In the genomic region with DNA sequence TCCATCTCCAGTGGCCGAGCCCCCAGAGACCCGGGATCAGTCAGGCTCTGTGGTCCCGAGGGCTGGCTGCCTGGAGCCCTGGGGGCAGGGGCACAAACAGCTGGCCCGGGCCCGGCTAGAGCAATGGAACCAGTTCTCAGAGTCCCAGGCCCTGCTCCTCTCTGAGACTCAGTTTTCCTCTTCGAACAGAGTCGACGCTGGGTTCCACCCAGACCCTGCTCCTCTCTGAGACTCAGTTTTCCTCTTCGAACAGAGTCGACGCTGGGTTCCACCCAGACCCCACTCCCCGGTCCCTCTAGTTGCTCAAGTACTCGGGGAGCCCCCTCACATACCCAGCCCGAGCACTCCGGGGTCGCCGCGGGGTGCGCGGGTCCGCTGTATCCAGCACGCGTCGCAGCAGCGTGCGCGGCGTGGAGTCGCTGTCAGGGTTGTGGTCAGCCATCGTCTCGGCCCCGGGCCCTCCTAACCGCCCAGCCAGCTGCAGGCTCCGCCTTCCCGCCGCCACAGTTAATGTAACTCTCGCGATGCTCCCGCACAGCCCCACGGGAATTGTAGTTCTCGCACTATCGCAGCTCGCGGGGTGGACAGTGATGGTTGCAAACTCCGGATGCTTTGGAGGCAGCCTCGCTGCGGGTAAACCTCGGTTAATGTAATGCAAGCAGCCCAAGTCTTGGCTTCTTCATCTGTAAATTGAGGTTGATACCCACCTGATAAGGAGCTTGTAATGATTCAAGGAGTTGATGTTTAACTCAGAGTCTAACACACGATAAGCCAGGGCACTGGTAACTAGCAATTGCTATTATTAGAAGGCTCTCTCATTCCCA, we compare ENCODE assay signal across 1 cellular context.
TF ChIP-seq lines count a peak whose summit lies in the region.

No MANE protein-coding gene starts in this region.

TF ChIP-seq in HepG2, 621 proteins besides CTCF, POLR2A, EP300 and RAD21 (continued from another document and continues in another):
- TF ChIP-seq, protein P1, sequence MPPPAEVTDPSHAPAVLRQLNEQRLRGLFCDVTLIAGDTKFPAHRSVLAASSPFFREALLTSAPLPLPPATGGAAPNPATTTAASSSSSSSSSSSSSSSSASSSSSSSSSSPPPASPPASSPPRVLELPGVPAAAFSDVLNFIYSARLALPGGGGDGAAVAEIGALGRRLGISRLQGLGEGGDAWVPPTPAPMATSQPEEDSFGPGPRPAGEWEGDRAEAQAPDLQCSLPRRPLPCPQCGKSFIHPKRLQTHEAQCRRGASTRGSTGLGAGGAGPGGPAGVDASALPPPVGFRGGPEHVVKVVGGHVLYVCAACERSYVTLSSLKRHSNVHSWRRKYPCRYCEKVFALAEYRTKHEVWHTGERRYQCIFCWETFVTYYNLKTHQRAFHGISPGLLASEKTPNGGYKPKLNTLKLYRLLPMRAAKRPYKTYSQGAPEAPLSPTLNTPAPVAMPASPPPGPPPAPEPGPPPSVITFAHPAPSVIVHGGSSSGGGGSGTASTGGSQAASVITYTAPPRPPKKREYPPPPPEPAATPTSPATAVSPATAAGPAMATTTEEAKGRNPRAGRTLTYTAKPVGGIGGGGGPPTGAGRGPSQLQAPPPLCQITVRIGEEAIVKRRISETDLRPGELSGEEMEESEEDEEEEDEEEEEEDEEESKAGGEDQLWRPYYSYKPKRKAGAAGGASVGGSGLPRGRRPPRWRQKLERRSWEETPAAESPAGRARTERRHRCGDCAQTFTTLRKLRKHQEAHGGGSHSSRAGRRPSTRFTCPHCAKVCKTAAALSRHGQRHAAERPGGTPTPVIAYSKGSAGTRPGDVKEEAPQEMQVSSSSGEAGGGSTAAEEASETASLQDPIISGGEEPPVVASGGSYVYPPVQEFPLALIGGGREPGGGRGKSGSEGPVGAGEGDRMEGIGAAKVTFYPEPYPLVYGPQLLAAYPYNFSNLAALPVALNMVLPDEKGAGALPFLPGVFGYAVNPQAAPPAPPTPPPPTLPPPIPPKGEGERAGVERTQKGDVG (CRISPR knock-in tag; IDR thresholded peaks at IDR 0.05; ENCODE audit: borderline replicate concordance): peak; percentile 64; the same call in 1 of the 2 replicates
- TF ChIP-seq, protein P2, sequence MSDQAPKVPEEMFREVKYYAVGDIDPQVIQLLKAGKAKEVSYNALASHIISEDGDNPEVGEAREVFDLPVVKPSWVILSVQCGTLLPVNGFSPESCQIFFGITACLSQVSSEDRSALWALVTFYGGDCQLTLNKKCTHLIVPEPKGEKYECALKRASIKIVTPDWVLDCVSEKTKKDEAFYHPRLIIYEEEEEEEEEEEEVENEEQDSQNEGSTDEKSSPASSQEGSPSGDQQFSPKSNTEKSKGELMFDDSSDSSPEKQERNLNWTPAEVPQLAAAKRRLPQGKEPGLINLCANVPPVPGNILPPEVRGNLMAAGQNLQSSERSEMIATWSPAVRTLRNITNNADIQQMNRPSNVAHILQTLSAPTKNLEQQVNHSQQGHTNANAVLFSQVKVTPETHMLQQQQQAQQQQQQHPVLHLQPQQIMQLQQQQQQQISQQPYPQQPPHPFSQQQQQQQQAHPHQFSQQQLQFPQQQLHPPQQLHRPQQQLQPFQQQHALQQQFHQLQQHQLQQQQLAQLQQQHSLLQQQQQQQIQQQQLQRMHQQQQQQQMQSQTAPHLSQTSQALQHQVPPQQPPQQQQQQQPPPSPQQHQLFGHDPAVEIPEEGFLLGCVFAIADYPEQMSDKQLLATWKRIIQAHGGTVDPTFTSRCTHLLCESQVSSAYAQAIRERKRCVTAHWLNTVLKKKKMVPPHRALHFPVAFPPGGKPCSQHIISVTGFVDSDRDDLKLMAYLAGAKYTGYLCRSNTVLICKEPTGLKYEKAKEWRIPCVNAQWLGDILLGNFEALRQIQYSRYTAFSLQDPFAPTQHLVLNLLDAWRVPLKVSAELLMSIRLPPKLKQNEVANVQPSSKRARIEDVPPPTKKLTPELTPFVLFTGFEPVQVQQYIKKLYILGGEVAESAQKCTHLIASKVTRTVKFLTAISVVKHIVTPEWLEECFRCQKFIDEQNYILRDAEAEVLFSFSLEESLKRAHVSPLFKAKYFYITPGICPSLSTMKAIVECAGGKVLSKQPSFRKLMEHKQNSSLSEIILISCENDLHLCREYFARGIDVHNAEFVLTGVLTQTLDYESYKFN (CRISPR knock-in tag; conservative IDR thresholded peaks at IDR 0.05): no peak
- TF ChIP-seq ZNF556 (CRISPR knock-in tag; IDR thresholded peaks at IDR 0.05; ENCODE audit: borderline replicate concordance): peak; percentile 85; the same call in 1 of the 2 replicates
- TF ChIP-seq, protein P3, sequence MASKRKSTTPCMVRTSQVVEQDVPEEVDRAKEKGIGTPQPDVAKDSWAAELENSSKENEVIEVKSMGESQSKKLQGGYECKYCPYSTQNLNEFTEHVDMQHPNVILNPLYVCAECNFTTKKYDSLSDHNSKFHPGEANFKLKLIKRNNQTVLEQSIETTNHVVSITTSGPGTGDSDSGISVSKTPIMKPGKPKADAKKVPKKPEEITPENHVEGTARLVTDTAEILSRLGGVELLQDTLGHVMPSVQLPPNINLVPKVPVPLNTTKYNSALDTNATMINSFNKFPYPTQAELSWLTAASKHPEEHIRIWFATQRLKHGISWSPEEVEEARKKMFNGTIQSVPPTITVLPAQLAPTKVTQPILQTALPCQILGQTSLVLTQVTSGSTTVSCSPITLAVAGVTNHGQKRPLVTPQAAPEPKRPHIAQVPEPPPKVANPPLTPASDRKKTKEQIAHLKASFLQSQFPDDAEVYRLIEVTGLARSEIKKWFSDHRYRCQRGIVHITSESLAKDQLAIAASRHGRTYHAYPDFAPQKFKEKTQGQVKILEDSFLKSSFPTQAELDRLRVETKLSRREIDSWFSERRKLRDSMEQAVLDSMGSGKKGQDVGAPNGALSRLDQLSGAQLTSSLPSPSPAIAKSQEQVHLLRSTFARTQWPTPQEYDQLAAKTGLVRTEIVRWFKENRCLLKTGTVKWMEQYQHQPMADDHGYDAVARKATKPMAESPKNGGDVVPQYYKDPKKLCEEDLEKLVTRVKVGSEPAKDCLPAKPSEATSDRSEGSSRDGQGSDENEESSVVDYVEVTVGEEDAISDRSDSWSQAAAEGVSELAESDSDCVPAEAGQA (IDR thresholded peaks at IDR 0.05; ENCODE audit: low read depth): peak; percentile 78
- TF ChIP-seq, protein P3 (CRISPR knock-in tag; IDR thresholded peaks at IDR 0.05; ENCODE audit: borderline replicate concordance): 0 out of 2 replicates have a peak, but pooled peaks have one; percentile 75
- TF ChIP-seq GZF1 (CRISPR knock-in tag; IDR thresholded peaks at IDR 0.05): 0 out of 2 replicates have a peak, but pooled peaks have one; percentile 65
- TF ChIP-seq ZNF350 (CRISPR knock-in tag; IDR thresholded peaks at IDR 0.05; ENCODE audit: borderline replicate concordance, low read depth): peak; percentile 91
- TF ChIP-seq TBP (CRISPR knock-in tag; IDR thresholded peaks at IDR 0.05): no peak
- TF ChIP-seq, protein P4, sequence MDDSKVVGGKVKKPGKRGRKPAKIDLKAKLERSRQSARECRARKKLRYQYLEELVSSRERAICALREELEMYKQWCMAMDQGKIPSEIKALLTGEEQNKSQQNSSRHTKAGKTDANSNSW (CRISPR knock-in tag; IDR thresholded peaks at IDR 0.05; ENCODE audit: borderline replicate concordance): no peak
- no peak for TF ChIP-seq SP2 (CRISPR knock-in tag; IDR thresholded peaks at IDR 0.05)
- no peak; the same call in 1 of the 2 replicates for TF ChIP-seq SALL2 (CRISPR knock-in tag; IDR thresholded peaks at IDR 0.05)
- peak; percentile 49; the same call in 1 of the 2 replicates for TF ChIP-seq KLF12 (CRISPR knock-in tag; IDR thresholded peaks at IDR 0.05; ENCODE audit: borderline replicate concordance)
- peak; percentile 71; the same call in 1 of the 2 replicates for TF ChIP-seq AHR (CRISPR knock-in tag; IDR thresholded peaks at IDR 0.05)
- no peak for TF ChIP-seq DNMT1 (CRISPR knock-in tag; IDR thresholded peaks at IDR 0.05)
- TF ChIP-seq NR2F2 (IDR thresholded peaks at IDR 0.05; ENCODE audit: borderline replicate concordance, low read depth): no peak
- peak; percentile 79 for TF ChIP-seq TBL1XR1 (IDR thresholded peaks at IDR 0.05; ENCODE audit: borderline replicate concordance, low read length, partially characterized antibody)
- TF ChIP-seq SIN3B (IDR thresholded peaks at IDR 0.05; ENCODE audit: low read length): peak; percentile 84
- TF ChIP-seq HHEX (CRISPR knock-in tag; IDR thresholded peaks at IDR 0.05): 0 out of 2 replicates have a peak, but pooled peaks have one; percentile 17
- TF ChIP-seq, protein P5, sequence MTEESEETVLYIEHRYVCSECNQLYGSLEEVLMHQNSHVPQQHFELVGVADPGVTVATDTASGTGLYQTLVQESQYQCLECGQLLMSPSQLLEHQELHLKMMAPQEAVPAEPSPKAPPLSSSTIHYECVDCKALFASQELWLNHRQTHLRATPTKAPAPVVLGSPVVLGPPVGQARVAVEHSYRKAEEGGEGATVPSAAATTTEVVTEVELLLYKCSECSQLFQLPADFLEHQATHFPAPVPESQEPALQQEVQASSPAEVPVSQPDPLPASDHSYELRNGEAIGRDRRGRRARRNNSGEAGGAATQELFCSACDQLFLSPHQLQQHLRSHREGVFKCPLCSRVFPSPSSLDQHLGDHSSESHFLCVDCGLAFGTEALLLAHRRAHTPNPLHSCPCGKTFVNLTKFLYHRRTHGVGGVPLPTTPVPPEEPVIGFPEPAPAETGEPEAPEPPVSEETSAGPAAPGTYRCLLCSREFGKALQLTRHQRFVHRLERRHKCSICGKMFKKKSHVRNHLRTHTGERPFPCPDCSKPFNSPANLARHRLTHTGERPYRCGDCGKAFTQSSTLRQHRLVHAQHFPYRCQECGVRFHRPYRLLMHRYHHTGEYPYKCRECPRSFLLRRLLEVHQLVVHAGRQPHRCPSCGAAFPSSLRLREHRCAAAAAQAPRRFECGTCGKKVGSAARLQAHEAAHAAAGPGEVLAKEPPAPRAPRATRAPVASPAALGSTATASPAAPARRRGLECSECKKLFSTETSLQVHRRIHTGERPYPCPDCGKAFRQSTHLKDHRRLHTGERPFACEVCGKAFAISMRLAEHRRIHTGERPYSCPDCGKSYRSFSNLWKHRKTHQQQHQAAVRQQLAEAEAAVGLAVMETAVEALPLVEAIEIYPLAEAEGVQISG (CRISPR knock-in tag; IDR thresholded peaks at IDR 0.05): peak; percentile 89
- peak; percentile 87; the same call in 1 of the 2 replicates for TF ChIP-seq SAFB2 (CRISPR knock-in tag; IDR thresholded peaks at IDR 0.05; ENCODE audit: borderline replicate concordance, low read depth)
- peak; percentile 27; the same call in 1 of the 2 replicates for TF ChIP-seq ZNF136 (CRISPR knock-in tag; IDR thresholded peaks at IDR 0.05; ENCODE audit: low read depth)
- peak; percentile 90 for TF ChIP-seq GABPB1 (CRISPR knock-in tag; IDR thresholded peaks at IDR 0.05)
- peak; percentile 90; the same call in 1 of the 2 replicates for TF ChIP-seq MEIS1 (CRISPR knock-in tag; IDR thresholded peaks at IDR 0.05; ENCODE audit: borderline replicate concordance)
- TF ChIP-seq KDM6A (CRISPR knock-in tag; IDR thresholded peaks at IDR 0.05; ENCODE audit: low read depth): no peak
- TF ChIP-seq, protein P6, sequence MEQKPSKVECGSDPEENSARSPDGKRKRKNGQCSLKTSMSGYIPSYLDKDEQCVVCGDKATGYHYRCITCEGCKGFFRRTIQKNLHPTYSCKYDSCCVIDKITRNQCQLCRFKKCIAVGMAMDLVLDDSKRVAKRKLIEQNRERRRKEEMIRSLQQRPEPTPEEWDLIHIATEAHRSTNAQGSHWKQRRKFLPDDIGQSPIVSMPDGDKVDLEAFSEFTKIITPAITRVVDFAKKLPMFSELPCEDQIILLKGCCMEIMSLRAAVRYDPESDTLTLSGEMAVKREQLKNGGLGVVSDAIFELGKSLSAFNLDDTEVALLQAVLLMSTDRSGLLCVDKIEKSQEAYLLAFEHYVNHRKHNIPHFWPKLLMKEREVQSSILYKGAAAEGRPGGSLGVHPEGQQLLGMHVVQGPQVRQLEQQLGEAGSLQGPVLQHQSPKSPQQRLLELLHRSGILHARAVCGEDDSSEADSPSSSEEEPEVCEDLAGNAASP (CRISPR knock-in tag; IDR thresholded peaks at IDR 0.05; ENCODE audit: borderline replicate concordance): peak; percentile 72; the same call in 1 of the 2 replicates
- no peak for TF ChIP-seq NCOA5 (CRISPR knock-in tag; IDR thresholded peaks at IDR 0.05)
- no peak for TF ChIP-seq THYN1 (CRISPR knock-in tag; IDR thresholded peaks at IDR 0.05; ENCODE audit: borderline replicate concordance, low read depth)
- peak; percentile 28; the same call in 1 of the 2 replicates for TF ChIP-seq JUNB (CRISPR knock-in tag; IDR thresholded peaks at IDR 0.05; ENCODE audit: borderline replicate concordance)
- TF ChIP-seq ZSCAN21 (CRISPR knock-in tag; IDR thresholded peaks at IDR 0.05; ENCODE audit: borderline replicate concordance): peak; percentile 85; the same call in 1 of the 2 replicates
- TF ChIP-seq ELF4 (CRISPR knock-in tag; IDR thresholded peaks at IDR 0.05; ENCODE audit: borderline replicate concordance): no peak; the same call in 1 of the 2 replicates
- TF ChIP-seq, protein P7, sequence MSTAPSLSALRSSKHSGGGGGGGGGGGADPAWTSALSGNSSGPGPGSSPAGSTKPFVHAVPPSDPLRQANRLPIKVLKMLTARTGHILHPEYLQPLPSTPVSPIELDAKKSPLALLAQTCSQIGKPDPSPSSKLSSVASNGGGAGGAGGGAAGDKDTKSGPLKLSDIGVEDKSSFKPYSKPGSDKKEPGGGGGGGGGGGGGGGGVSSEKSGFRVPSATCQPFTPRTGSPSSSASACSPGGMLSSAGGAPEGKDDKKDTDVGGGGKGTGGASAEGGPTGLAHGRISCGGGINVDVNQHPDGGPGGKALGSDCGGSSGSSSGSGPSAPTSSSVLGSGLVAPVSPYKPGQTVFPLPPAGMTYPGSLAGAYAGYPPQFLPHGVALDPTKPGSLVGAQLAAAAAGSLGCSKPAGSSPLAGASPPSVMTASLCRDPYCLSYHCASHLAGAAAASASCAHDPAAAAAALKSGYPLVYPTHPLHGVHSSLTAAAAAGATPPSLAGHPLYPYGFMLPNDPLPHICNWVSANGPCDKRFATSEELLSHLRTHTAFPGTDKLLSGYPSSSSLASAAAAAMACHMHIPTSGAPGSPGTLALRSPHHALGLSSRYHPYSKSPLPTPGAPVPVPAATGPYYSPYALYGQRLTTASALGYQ (CRISPR knock-in tag; IDR thresholded peaks at IDR 0.05): no peak
- TF ChIP-seq ZNF232 (CRISPR knock-in tag; IDR thresholded peaks at IDR 0.05; ENCODE audit: borderline replicate concordance): peak; percentile 43
- peak; percentile 77 for TF ChIP-seq CBX1 (IDR thresholded peaks at IDR 0.05; ENCODE audit: low read depth)
